Comparison of ENCODE assay signal across 8 cellular contexts in genomic region chr18:24270937-24271380, GRCh38.
A peak's percentile ranks its signal among the peaks of the same experiment; 100 is the strongest.
DNase-seq lines count a peak whose midpoint lies in the region; ATAC-seq and TF ChIP-seq lines count a peak whose summit lies in the region.

No MANE protein-coding gene starts in this region.

- H3K9ac ChIP-seq in smooth muscle cell (ENCODE audit: low read depth) = peak overlapping the region; percentile 32

- 6% methylated on average over 9 of the region's 9 CpGs for WGBS in smooth muscle cell (ENCODE audit: low lambda C conversion rate)

- peak; percentile 51 for DNase-seq in DMS 273 (lab: John Stamatoyannopoulos, UW; ENCODE audit: unreplicated experiment)
- DNase-seq in DMS 273 treated with DMSO at 0.1 percent for 48 hours (lab: John Stamatoyannopoulos, UW) = no peak
- peak; percentile 76 for DNase-seq in astrocyte of the hippocampus (ENCODE audit: low read depth, low spot score)
- no peak for DNase-seq in smooth muscle cell (lab: John Stamatoyannopoulos, UW; ENCODE audit: unreplicated experiment)
- no peak for DNase-seq in stimulated activated CD4-positive, alpha-beta T cell treated with anti-CD3 and anti-CD28 coated beads, Interleukin-2, amount 100 ng/mL, for 48 hours

- peak overlapping the region; percentile 91 for H2AFZ ChIP-seq in smooth muscle cell (ENCODE audit: low read depth)

- peaks cover 17% of the 10 kb centered on the region for H3K4me1 ChIP-seq in smooth muscle cell (ENCODE audit: low read depth)

- peak overlapping the region; percentile 79 for H3K4me3 ChIP-seq in iPS-18c (ENCODE audit: insufficient read depth, low read depth, low read length)
- H3K4me3 ChIP-seq in smooth muscle cell = peak overlapping the region; percentile 83

- no peaks in the 10 kb centered on the region for H4K20me1 ChIP-seq in smooth muscle cell (ENCODE audit: low read depth)

- H3K36me3 ChIP-seq in smooth muscle cell (ENCODE audit: low read depth) = no peaks in the 10 kb centered on the region

- no peaks in the 10 kb centered on the region for H3F3A ChIP-seq in smooth muscle cell (ENCODE audit: low read depth)

- H3K27ac ChIP-seq in smooth muscle cell (ENCODE audit: low read depth) = no peak overlapping the region

- H3K9me3 ChIP-seq in iPS-18c (ENCODE audit: control insufficient read depth, insufficient read depth, low read length) = no peaks in the 10 kb centered on the region
- H3K9me3 ChIP-seq in smooth muscle cell (replicated peaks; ENCODE audit: low read depth) = no peaks in the 10 kb centered on the region

- no peaks in the 10 kb centered on the region for H3K79me2 ChIP-seq in smooth muscle cell (ENCODE audit: low read depth)

- no peak for TF ChIP-seq CTCF in smooth muscle cell (IDR thresholded peaks at IDR 0.05; ENCODE audit: borderline replicate concordance, insufficient read depth, poor library complexity, severe bottlenecking)

- peak overlapping the region; percentile 99 for H3K4me2 ChIP-seq in smooth muscle cell

- no peaks in the 10 kb centered on the region for H3K27me3 ChIP-seq in smooth muscle cell (ENCODE audit: low read depth)

- ATAC-seq in HG02870 (IDR thresholded peaks at IDR 0.05; ENCODE audit: unreplicated experiment) (no peak), GM19463 (IDR thresholded peaks at IDR 0.05; ENCODE audit: unreplicated experiment) (no peak)

Comparison
In these comparisons a context has a peak if more than half of its experiments do, and no peak if none do; other contexts are left out.
1. DNase-seq: peak in DMS 273 (single experiment) and astrocyte of the hippocampus (single experiment); none in DMS 273 treated with DMSO at 0.1 percent for 48 hours (single experiment), smooth muscle cell (single experiment) and stimulated activated CD4-positive, alpha-beta T cell treated with anti-CD3 and anti-CD28 coated beads, Interleukin-2, amount 100 ng/mL, for 48 hours (0 of 2).